8 cellular contexts compared by ENCODE assay signal in genomic region chr2:73385486-73386341, GRCh38. TPM values are rescaled to one million over a fixed set of nuclear protein-coding genes. Genes with fewer than 3 reads are reported as not detected.
DNase-seq lines count a peak whose midpoint lies in the region; ATAC-seq and TF ChIP-seq lines count a peak whose summit lies in the region.

Gene ALMS1, plus strand, starts transcription at chr2:73385836. Its CDS starts 33 bp downstream, at chr2:73385869.

- ATAC-seq in HG02870 (IDR thresholded peaks at IDR 0.05; ENCODE audit: unreplicated experiment) (peak; percentile 82), T-cell (replicated peaks in 1 of 4) (peak; percentile 89 to 91 (median 90)), heart right ventricle (peak; percentile 97 to 99 (median 98))

- H3K36me3 ChIP-seq in heart right ventricle = no peaks in the 10 kb centered on the region

- DNase-seq in GM13977 (ENCODE audit: low spot score) (peak; percentile 94), NCI-H146 (lab: John Stamatoyannopoulos, UW) (peak; percentile 94), T-cell (peak; percentile 77 to 94 (median 88)), heart right ventricle (peak; percentile 88 to 89), posterior cingulate gyrus (peak; percentile 71 to 97 (median 83)), type B pancreatic cell (ENCODE audit: extremely low spot score, unreplicated experiment) (peak; percentile 88)

- peak within 1 kb of the TSS; percentile 62 to 92 (median 78) for H3K4me3 ChIP-seq in heart right ventricle

- intact Hi-C loops in heart right ventricle (cut with DNase I) = no loop called here
- intact Hi-C loops in posterior cingulate gyrus (cut with DNase I) = loop anchor here (5.0 kb wide), 1 partner anchor 153 kb away; the partner anchor contains the start of genes CCT7 and PRADC1

- H3K9me3 Mint-ChIP-seq in T-cell (no peaks in the 10 kb centered on the region), type B pancreatic cell (peaks cover 7% of the 10 kb centered on the region)

- CTCF ChIA-PET in T-cell (lab: Charles Lee) = interaction anchor here in 1 of 2 donors (0.5 to 1.7 kb wide), 10 partner anchors 11 to 735 kb away, joined by 3 to 7 read pairs (median 4); partner anchors contain the start of genes CCT7, EGR4 and FBXO41

- no peaks in the 10 kb centered on the region for H3K27me3 ChIP-seq in heart right ventricle

- H3K4me1 Mint-ChIP-seq in T-cell = peaks cover 38 to 47% (median 41%) of the 10 kb centered on the region in 3 donors
- H3K4me1 Mint-ChIP-seq in type B pancreatic cell (ENCODE audit: unreplicated experiment) = peaks cover 23% of the 10 kb centered on the region

- H3K9me3 ChIP-seq in heart right ventricle = no peaks in the 10 kb centered on the region

- H3K27ac Mint-ChIP-seq in T-cell (peak within 1 kb of the TSS; percentile 94 to 97), type B pancreatic cell (peak within 1 kb of the TSS; percentile 88)

- 0 to 1% (median 0%) methylated on average over 75 to 85 of the region's 86 CpGs for WGBS in adipose tissue, 3 donors
- 0% methylated on average over 81 to 82 of the region's 86 CpGs for WGBS in heart right ventricle, 2 donors

- H3K4me3 Mint-ChIP-seq in T-cell = peak within 1 kb of the TSS; percentile 85 to 86 (median 86)
- H3K4me3 Mint-ChIP-seq in type B pancreatic cell = peak within 1 kb of the TSS; percentile 96

- in situ Hi-C loops in GM13977 (cut with MboI; ENCODE audit: low pct_unique_long_range_greater_than_20kb, low sequenced_read_pairs, unreplicated experiment) = no loop called here

- H3K36me3 Mint-ChIP-seq in T-cell (peaks cover 5% of the 10 kb centered on the region), type B pancreatic cell (peaks cover 12% of the 10 kb centered on the region)

- peaks cover 4 to 24% (median 17%) of the 10 kb centered on the region in 9 donors for H3K4me1 ChIP-seq in heart right ventricle

- H3K27ac ChIP-seq in adipose tissue (ENCODE audit: low read depth, low read length) (peak within 1 kb of the TSS; percentile 30), heart right ventricle (peak within 1 kb of the TSS; percentile 57 to 93 (median 90))

- POLR2A ChIA-PET in T-cell (lab: Charles Lee) = interaction anchor here (0.6 to 1.1 kb wide), 3 partner anchors 92 to 152 kb away, joined by 3 to 4 read pairs (median 4); partner anchors contain the start of genes CCT7 (in 1 of the 2), EGR4 (in 1 of the 2) and PRADC1 (in 1 of the 2)

- H3K27me3 Mint-ChIP-seq in T-cell = peaks cover 0 to 3% of the 10 kb centered on the region in 2 donors
- H3K27me3 Mint-ChIP-seq in type B pancreatic cell = peaks cover 37% of the 10 kb centered on the region

- TF ChIP-seq CTCF in GM13977 (IDR thresholded peaks at IDR 0.05; ENCODE audit: extremely low read depth, insufficient read depth, missing control alignments) (peak; percentile 31), heart right ventricle (IDR thresholded peaks at IDR 0.05) (peak in 7 of 9 donors; percentile 25 to 59 (median 41)), type B pancreatic cell (conservative IDR thresholded peaks at IDR 0.05) (peak; percentile 27)

RNA-seq across cellular contexts. Expression of gene ALMS1, which starts in this region (rescaled TPM):
- total RNA-seq in T-cell = 10 to 100 TPM; 25.1 to 31.1 (median 27.3) TPM
- polyA plus RNA-seq in adipose tissue = 1 to 10 TPM; 5.5 to 8.6 (median 5.6) TPM
- total RNA-seq in heart right ventricle = 10 to 100 TPM in 6 of 10 donors, 1 to 10 TPM in 4; 4.7 to 16.9 (median 10.9) TPM
- polyA plus RNA-seq in heart right ventricle = 1 to 10 TPM; 3.8 to 5.7 TPM
- 14.6 and 30.4 TPM in 2 replicates for total RNA-seq in type B pancreatic cell (ENCODE audit: low replicate concordance)

Comparison
In these comparisons a context has a peak if more than half of its experiments do, and no peak if none do; other contexts are left out.
1. Peak in every context shown above with its lines: DNase-seq, ATAC-seq, H3K4me3 ChIP-seq and H3K27ac ChIP-seq.